In genomic region chr20:17536944-17537444, GRCh38 we compare ENCODE assay signal across 8 cellular contexts.
DNase-seq lines count a peak whose midpoint lies in the region; ATAC-seq and TF ChIP-seq lines count a peak whose summit lies in the region.

No MANE protein-coding gene starts in this region.

- TF ChIP-seq CTCF in GM13977 (IDR thresholded peaks at IDR 0.05; ENCODE audit: extremely low read depth, insufficient read depth, missing control alignments) = peak; percentile 83
- peak; percentile 84 for TF ChIP-seq CTCF in astrocyte of the spinal cord (IDR thresholded peaks at IDR 0.05; ENCODE audit: low read depth, low read length)

- in situ Hi-C loops in GM13977 (cut with MboI; ENCODE audit: low pct_unique_long_range_greater_than_20kb, low sequenced_read_pairs, unreplicated experiment) (loop anchor here (25.0 kb wide), 1 partner anchor 400 kb away; no protein-coding TSS in a partner anchor), astrocyte of the spinal cord (cut with HindIII; ENCODE audit: low sequenced_read_pairs) (no loop called here)

- H3K4me3 ChIP-seq in astrocyte of the spinal cord (ENCODE audit: low read depth, low read length) = no peak overlapping the region

- DNase-seq in 8988T (peak; percentile 75), GM13977 (ENCODE audit: low spot score) (peak; percentile 67), NCI-H2029 (lab: John Stamatoyannopoulos, UW) (peak; percentile 56), T-helper 9 cell (peak; percentile 37), astrocyte of the spinal cord (ENCODE audit: low read depth, low spot score) (peak; percentile 82), iPS-NIHi11 (ENCODE audit: low spot score) (peak; percentile 88)
- peak; percentile 72 for DNase-seq in stimulated activated CD4-positive, alpha-beta T cell treated with anti-CD3 and anti-CD28 coated beads, Interleukin-15, amount 100 ng/mL, for 24 hours

- peak; percentile 74 for ATAC-seq in HG02938 (IDR thresholded peaks at IDR 0.05; ENCODE audit: unreplicated experiment)

Comparison
In these comparisons a context has a peak if more than half of its experiments do, and no peak if none do; other contexts are left out.
1. DNase-seq: peak in every context shown above with its lines; median percentile 88 in iPS-NIHi11; 82 in astrocyte of the spinal cord; 75 in 8988T; 72 in stimulated activated CD4-positive, alpha-beta T cell treated with anti-CD3 and anti-CD28 coated beads, Interleukin-15, amount 100 ng/mL, for 24 hours; 67 in GM13977; 56 in NCI-H2029; 37 in T-helper 9 cell.